Comparison of ENCODE assay signal across 8 cellular contexts in genomic region chr4:2261110-2261852, GRCh38. TPM values are rescaled to one million over a fixed set of nuclear protein-coding genes. Genes with fewer than 3 reads are reported as not detected.
DNase-seq lines count a peak whose midpoint lies in the region; ATAC-seq lines count a peak whose summit lies in the region.

No MANE protein-coding gene starts in this region.

- peak; percentile 30 for DNase-seq in NCI-H82 (lab: John Stamatoyannopoulos, UW)
- DNase-seq in NCI-H82 treated with DMSO at 0.1 percent for 48 hours (lab: John Stamatoyannopoulos, UW; ENCODE audit: unreplicated experiment): no peak
- peak; percentile 20 for DNase-seq in HPDE6-E6E7 (ENCODE audit: extremely low spot score)
- DNase-seq in activated CD4-positive, alpha-beta T cell treated with anti-CD3 and anti-CD28 coated beads for 48 hours: peak; percentile 65
- peak; percentile 73 for DNase-seq in ecto neural progenitor cell (ENCODE audit: low spot score)
- peak; percentile 63 to 65 for DNase-seq in lung microvascular endothelial cell (ENCODE audit: low read depth in 2 of 2)
- DNase-seq in stimulated activated CD8-positive, alpha-beta memory T cell treated with anti-CD3 and anti-CD28 coated beads, Interleukin-4, amount 100 ng/mL, for 48 hours: peak; percentile 68

- ATAC-seq in HG02981 (IDR thresholded peaks at IDR 0.05; ENCODE audit: unreplicated experiment): no peak

RNA-seq across cellular contexts. Expression of gene MXD4, which starts 0.6 kb away (rescaled TPM):
- total RNA-seq in lung microvascular endothelial cell: 48.2 and 56.2 TPM in 2 replicates

RNA-seq across cellular contexts. Expression of gene HAUS3, which starts 19.4 kb away (rescaled TPM):
- total RNA-seq in lung microvascular endothelial cell: 4.6 and 6.7 TPM in 2 replicates

RNA-seq across cellular contexts. Expression of gene POLN, which starts 19.4 kb away (rescaled TPM):
- total RNA-seq in lung microvascular endothelial cell: 1.3 and 3.4 TPM in 2 replicates
